7 cellular contexts compared by ENCODE assay signal in the genomic region with DNA sequence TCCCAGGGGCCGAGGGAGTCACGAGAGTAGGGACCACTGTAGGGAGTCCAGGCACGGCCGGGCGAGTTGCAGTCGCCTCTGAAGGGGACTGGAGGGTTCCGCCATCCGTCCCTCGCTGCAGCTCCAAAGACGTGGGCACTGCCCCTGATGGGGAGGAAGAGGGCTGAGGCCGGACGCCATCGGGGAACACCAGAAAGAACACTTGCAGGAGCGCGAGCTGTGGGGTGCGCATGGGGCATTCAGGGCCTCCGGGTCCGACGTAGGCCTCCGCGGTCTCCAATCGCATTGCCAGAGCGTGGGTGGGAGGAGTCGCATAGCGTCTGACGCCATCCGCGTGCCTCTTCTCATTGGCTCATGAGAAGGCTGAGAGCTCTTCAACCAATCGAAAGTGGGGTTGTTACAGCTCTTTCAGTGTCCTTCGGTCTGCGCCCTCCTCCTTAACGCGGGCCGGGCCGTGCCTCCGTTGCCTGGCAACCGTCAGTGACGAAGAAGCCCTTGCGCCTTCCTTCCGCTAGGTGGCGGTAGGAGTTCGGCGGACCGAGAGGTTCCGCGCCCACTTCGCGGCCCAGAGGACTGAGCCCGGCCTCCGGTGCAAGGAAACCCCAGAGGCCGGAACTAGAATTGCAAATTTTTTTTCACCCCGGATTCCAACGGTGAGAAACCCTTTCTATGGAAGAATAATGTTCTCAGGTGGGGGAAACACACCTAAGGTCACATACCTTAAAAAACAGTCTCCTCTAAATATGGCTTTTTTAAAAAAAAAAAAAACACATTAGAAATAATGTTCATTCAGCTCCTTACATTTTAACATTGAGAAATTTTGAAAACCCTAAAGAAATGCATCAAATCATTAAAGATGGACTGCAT. TPM values are rescaled to one million over a fixed set of nuclear protein-coding genes. Genes with fewer than 3 reads are reported as not detected.
DNase-seq lines count a peak whose midpoint lies in the region; ATAC-seq and TF ChIP-seq lines count a peak whose summit lies in the region.

A gene with protein sequence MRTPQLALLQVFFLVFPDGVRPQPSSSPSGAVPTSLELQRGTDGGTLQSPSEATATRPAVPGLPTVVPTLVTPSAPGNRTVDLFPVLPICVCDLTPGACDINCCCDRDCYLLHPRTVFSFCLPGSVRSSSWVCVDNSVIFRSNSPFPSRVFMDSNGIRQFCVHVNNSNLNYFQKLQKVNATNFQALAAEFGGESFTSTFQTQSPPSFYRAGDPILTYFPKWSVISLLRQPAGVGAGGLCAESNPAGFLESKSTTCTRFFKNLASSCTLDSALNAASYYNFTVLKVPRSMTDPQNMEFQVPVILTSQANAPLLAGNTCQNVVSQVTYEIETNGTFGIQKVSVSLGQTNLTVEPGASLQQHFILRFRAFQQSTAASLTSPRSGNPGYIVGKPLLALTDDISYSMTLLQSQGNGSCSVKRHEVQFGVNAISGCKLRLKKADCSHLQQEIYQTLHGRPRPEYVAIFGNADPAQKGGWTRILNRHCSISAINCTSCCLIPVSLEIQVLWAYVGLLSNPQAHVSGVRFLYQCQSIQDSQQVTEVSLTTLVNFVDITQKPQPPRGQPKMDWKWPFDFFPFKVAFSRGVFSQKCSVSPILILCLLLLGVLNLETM (minus strand): TSS at position 260 of the 867 bp plus-strand sequence. CDS start 28 bp downstream, at position 232.

- DNase-seq in NCI-H1930 (lab: John Stamatoyannopoulos, UW), result peak; percentile 91 to 94
- DNase-seq in T-helper 22 cell (ENCODE audit: low read depth), result peak; percentile 94
- peak; percentile 99 for DNase-seq in astrocyte of the cerebellum (ENCODE audit: low read depth)
- peak; percentile 98 for DNase-seq in hepatic stellate cell (ENCODE audit: low spot score)
- DNase-seq in renal cortical epithelial cell (ENCODE audit: low read depth), result peak; percentile 99

- ATAC-seq in GM18499 (IDR thresholded peaks at IDR 0.05; ENCODE audit: insufficient read depth, unreplicated experiment) (peak; percentile 94), HG02970 (IDR thresholded peaks at IDR 0.05; ENCODE audit: low FRiP score, unreplicated experiment) (peak; percentile 99)

- in situ Hi-C loops in astrocyte of the cerebellum (cut with HindIII; ENCODE audit: low sequenced_read_pairs), result no loop called here

- TF ChIP-seq CTCF in astrocyte of the cerebellum (IDR thresholded peaks at IDR 0.05; ENCODE audit: low read depth, low read length, missing control alignments), result peak; percentile 99

- peak within 1 kb of the TSS; percentile 88 for H3K4me3 ChIP-seq in astrocyte of the cerebellum (ENCODE audit: low read depth, low read length)

RNA-seq across cellular contexts. Expression of the gene that starts here (rescaled TPM):
- total RNA-seq in renal cortical epithelial cell, result 17.7 and 48.1 TPM in 2 replicates

Comparison
In these comparisons a context has a peak if more than half of its experiments do, and no peak if none do; other contexts are left out.
1. Peak in every context shown above with its lines: DNase-seq, ATAC-seq and H3K4me3 ChIP-seq.